ENCODE assay signal across 8 cellular contexts in the genomic region with DNA sequence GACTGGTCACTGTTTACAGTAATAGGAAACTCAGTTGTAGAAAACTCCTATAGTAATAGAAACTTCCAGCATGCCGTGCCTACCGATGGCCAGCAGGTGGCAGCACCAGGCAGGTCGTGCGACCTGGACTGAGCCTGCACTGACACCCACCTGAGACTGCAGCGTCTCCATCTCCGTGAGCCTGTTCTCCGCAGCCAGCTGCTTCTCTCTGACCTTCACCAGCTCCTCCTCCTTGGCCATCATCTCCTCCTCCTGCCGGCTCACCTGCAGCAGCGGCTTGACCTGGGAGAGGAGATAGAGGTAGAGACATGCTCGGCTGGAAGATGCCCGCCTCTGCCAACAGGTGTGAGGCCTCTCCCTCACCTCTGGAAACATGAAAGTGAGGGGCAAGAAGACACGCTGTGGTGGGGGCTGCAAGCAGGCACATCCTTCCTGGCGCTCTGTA. TPM values are rescaled to one million over a fixed set of nuclear protein-coding genes. Genes with fewer than 3 reads are reported as not detected.
DNase-seq lines count a peak whose midpoint lies in the region; ATAC-seq, FAIRE-seq and TF ChIP-seq lines count a peak whose summit lies in the region.

No MANE protein-coding gene starts in this region.

- H3K9ac ChIP-seq in NT2/D1 (ENCODE audit: insufficient read length, low read depth) (no peak overlapping the region), endothelial cell of umbilical vein (replicated peaks; ENCODE audit: extremely low read depth, insufficient read depth, low read length) (no peak overlapping the region)

- POLR2A ChIA-PET in CD8-positive, alpha-beta T cell (lab: Charles Lee) = interaction anchor here (0.9 to 2.8 kb wide), 7 partner anchors 15 to 165 kb away, joined by 3 to 11 read pairs (median 4); no protein-coding TSS in a partner anchor
- POLR2A ChIA-PET in endothelial cell of umbilical vein (lab: Charles Lee) = no interaction called here

- H2AFZ ChIP-seq in endothelial cell of umbilical vein (ENCODE audit: low read depth, low read length) = no peak overlapping the region

- CTCF ChIA-PET in CD8-positive, alpha-beta T cell (lab: Charles Lee) = interaction anchor here (0.6 to 11.2 kb wide), 57 partner anchors 8 to 223 kb away, joined by 3 to 227 read pairs (median 5); partner anchors contain the start of gene APOL2
- CTCF ChIA-PET in endothelial cell of umbilical vein (lab: Charles Lee) = interaction anchor here (0.9 to 5.6 kb wide), 18 partner anchors 9 to 210 kb away, joined by 3 to 68 read pairs (median 4); partner anchors contain the start of gene TXN2

- intact Hi-C loops in CD8-positive, alpha-beta T cell (cut with DNase I, micrococcal nuclease) = loop anchor here (1.0 to 2.0 kb wide), 5 partner anchors 31 to 185 kb away; no protein-coding TSS in a partner anchor
- intact Hi-C loops in endothelial cell of umbilical vein (cut with micrococcal nuclease) (loop anchor here (1.0 kb wide), 2 partner anchors 87 to 169 kb away; no protein-coding TSS in a partner anchor), mucosa of descending colon (cut with DNase I, micrococcal nuclease) (loop anchor here (5.0 to 10.0 kb wide), 2 partner anchors 171 to 173 kb away; no protein-coding TSS in a partner anchor)

- H3K9me1 ChIP-seq in endothelial cell of umbilical vein (replicated peaks; ENCODE audit: control insufficient read depth, extremely low read depth, insufficient read depth, low read length) = no peaks in the 10 kb centered on the region

- H3K4me2 ChIP-seq in endothelial cell of umbilical vein (ENCODE audit: insufficient read depth, low read length) = no peak overlapping the region

- no TSS peak for BruUV-seq in endothelial cell of umbilical vein (replicated peaks; lab: Mats Ljungman, UMichigan)

- TF ChIP-seq CTCF in CD8-positive, alpha-beta T cell (IDR thresholded peaks at IDR 0.05) = peak; percentile 89
- TF ChIP-seq CTCF in endothelial cell of umbilical vein (IDR thresholded peaks at IDR 0.05; ENCODE audit: extremely low read depth in 1 of 2, insufficient read depth in 1 of 2, low read depth in 1 of 2, low read length in 2 of 2) (peak; percentile 88), mucosa of descending colon (IDR thresholded peaks at IDR 0.05) (peak; percentile 77)

- peak overlapping the region; percentile 82 for H3K27ac Mint-ChIP-seq in CD8-positive, alpha-beta T cell

- peak; percentile 94 for ATAC-seq in CD8-positive, alpha-beta T cell
- ATAC-seq in HG02798 (IDR thresholded peaks at IDR 0.05; ENCODE audit: poor library complexity, unreplicated experiment) (peak; percentile 56), mucosa of descending colon (peak; percentile 80)

- H3K79me2 ChIP-seq in endothelial cell of umbilical vein (ENCODE audit: control insufficient read depth, insufficient read depth, low read length) = peaks cover 77% of the 10 kb centered on the region

- peaks cover 94% of the 10 kb centered on the region for H3K36me3 Mint-ChIP-seq in CD8-positive, alpha-beta T cell

- H3K4me3 ChIP-seq in CD8-positive, alpha-beta T cell (ENCODE audit: low read depth, low read length) = no peak overlapping the region
- H3K4me3 ChIP-seq in NT2/D1 (ENCODE audit: insufficient read length, low read depth) (no peak overlapping the region), endothelial cell of umbilical vein (replicated peaks in 1 of 3; ENCODE audit: insufficient read depth in 1 of 3, low read depth in 1 of 3, low read length in 3 of 3) (no peak overlapping the region), mucosa of descending colon (no peak overlapping the region)

- no peaks in the 10 kb centered on the region for H3K9me3 ChIP-seq in CD8-positive, alpha-beta T cell (ENCODE audit: low read length)
- no peaks in the 10 kb centered on the region for H3K9me3 ChIP-seq in NT2/D1 (ENCODE audit: insufficient read depth, low read length)
- H3K9me3 ChIP-seq in endothelial cell of umbilical vein (replicated peaks; ENCODE audit: control insufficient read depth, insufficient read depth, low read length) = no peaks in the 10 kb centered on the region
- no peaks in the 10 kb centered on the region for H3K9me3 ChIP-seq in mucosa of descending colon

- peak; percentile 77 for FAIRE-seq in endothelial cell of umbilical vein (lab: Jason Lieb, UNC)

- H3K27me3 ChIP-seq in CD8-positive, alpha-beta T cell (ENCODE audit: insufficient read depth, low read length) = no peaks in the 10 kb centered on the region
- H3K27me3 ChIP-seq in NT2/D1 (ENCODE audit: insufficient read depth, insufficient read length) (no peaks in the 10 kb centered on the region), endothelial cell of umbilical vein (ENCODE audit: control insufficient read depth in 2 of 2, insufficient read depth in 2 of 2, low read length in 2 of 2) (no peaks in the 10 kb centered on the region)

- H3K4me1 Mint-ChIP-seq in CD8-positive, alpha-beta T cell (ENCODE audit: low read depth) = peaks cover 9% of the 10 kb centered on the region

- peak; percentile 67 to 92 (median 82) for DNase-seq in CD8-positive, alpha-beta T cell
- peak; percentile 32 for DNase-seq in NT2/D1 (ENCODE audit: low read depth, low spot score)
- DNase-seq in activated CD8-positive, alpha-beta memory T cell treated with anti-CD3 and anti-CD28 coated beads, Interleukin-2, amount 50 U/mL, for 4 hours = peak; percentile 84
- peak; percentile 60 for DNase-seq in endothelial cell of umbilical vein (ENCODE audit: low read depth, low spot score)
- DNase-seq in mucosa of descending colon = peak; percentile 79 to 86 (median 86)
- peak; percentile 90 for DNase-seq in stimulated activated CD8-positive, alpha-beta memory T cell treated with anti-CD3 and anti-CD28 coated beads, Interleukin-4, amount 100 ng/mL, for 48 hours
- DNase-seq in NCI-H226 = no peak

- H4K20me1 ChIP-seq in endothelial cell of umbilical vein (replicated peaks; ENCODE audit: control insufficient read depth, extremely low read depth, insufficient read depth, low read length) = no peaks in the 10 kb centered on the region

- H3K27ac ChIP-seq in CD8-positive, alpha-beta T cell (ENCODE audit: low read depth, low read length) = no peak overlapping the region
- no peak overlapping the region for H3K27ac ChIP-seq in endothelial cell of umbilical vein (ENCODE audit: insufficient read depth, low read depth, low read length)

- H3K4me1 ChIP-seq in CD8-positive, alpha-beta T cell (ENCODE audit: insufficient read depth, low read length) = peaks cover 6% of the 10 kb centered on the region
- H3K4me1 ChIP-seq in NT2/D1 (ENCODE audit: insufficient read depth, insufficient read length) (no peaks in the 10 kb centered on the region), endothelial cell of umbilical vein (ENCODE audit: control insufficient read depth, extremely low read depth, insufficient read depth, low read length) (peaks cover 10% of the 10 kb centered on the region), mucosa of descending colon (ENCODE audit: low read depth) (no peaks in the 10 kb centered on the region)

- dilution Hi-C loops in endothelial cell of umbilical vein (cut with MboI; ENCODE audit: extremely low pct_ligation_motif_present, low sequenced_read_pairs) = no loop called here

- H3K4me3 Mint-ChIP-seq in CD8-positive, alpha-beta T cell = no peak overlapping the region

- H3K27me3 Mint-ChIP-seq in CD8-positive, alpha-beta T cell (ENCODE audit: low read depth) = no peaks in the 10 kb centered on the region

- no peaks in the 10 kb centered on the region for H3K9me3 Mint-ChIP-seq in CD8-positive, alpha-beta T cell

- H3K36me3 ChIP-seq in CD8-positive, alpha-beta T cell (ENCODE audit: insufficient read depth, low read length) = peaks cover 90% of the 10 kb centered on the region
- H3K36me3 ChIP-seq in NT2/D1 (ENCODE audit: insufficient read depth, insufficient read length, low read length) (peaks cover 97% of the 10 kb centered on the region), endothelial cell of umbilical vein (ENCODE audit: control insufficient read depth in 2 of 2, extremely low read depth in 1 of 2, insufficient read depth in 2 of 2, low read length in 2 of 2) (peaks cover 88 to 93% of the 10 kb centered on the region in 2 experiments), mucosa of descending colon (ENCODE audit: low read depth) (peaks cover 71% of the 10 kb centered on the region)

- TF ChIP-seq POLR2A in endothelial cell of umbilical vein (IDR thresholded peaks at IDR 0.05; ENCODE audit: low read depth, low read length) = no peak

TF ChIP-seq in endothelial cell of umbilical vein, 7 proteins besides CTCF, POLR2A, EP300 and RAD21:
- TF ChIP-seq POLR2AphosphoS5 (IDR thresholded peaks at IDR 0.05; ENCODE audit: insufficient read depth, low read depth, low read length) (peak; percentile 38), EZH2 (IDR thresholded peaks at IDR 0.05; ENCODE audit: borderline replicate concordance, low read depth, low read length, severe bottlenecking) (no peak)

RNA-seq across cellular contexts. Expression of gene APOL1, which starts 48.5 kb away (rescaled TPM):
- total RNA-seq in CD8-positive, alpha-beta T cell = 1 to 10 TPM; 5.0 to 5.3 TPM
- 9.3 and 14.1 TPM in 2 replicates for total RNA-seq in endothelial cell of umbilical vein
- 6.8 and 8.2 TPM in 2 replicates for polyA plus RNA-seq in endothelial cell of umbilical vein
- polyA plus RNA-seq in endothelial cell of umbilical vein (2011; cell fraction: cytosol; rRNA removed) = 9.1 and 9.8 TPM in 2 replicates
- polyA plus RNA-seq in endothelial cell of umbilical vein (2011; cell fraction: nucleus; rRNA removed) = 7.6 and 9.2 TPM in 2 replicates
- 9.8 and 11.8 TPM in 2 replicates for polyA plus RNA-seq in endothelial cell of umbilical vein (2012)
- 13.5 and 14.4 TPM in 2 replicates for polyA minus RNA-seq in endothelial cell of umbilical vein
- polyA minus RNA-seq in endothelial cell of umbilical vein (2011; cell fraction: cytosol; rRNA and poly(A)+ RNA removed) = 1.2 TPM
- 1.9 and 3.5 TPM in 2 replicates for polyA minus RNA-seq in endothelial cell of umbilical vein (2011; cell fraction: nucleus; rRNA and poly(A)+ RNA removed)
- 10 to 100 TPM; 26.0 to 85.7 (median 68.5) TPM for total RNA-seq in mucosa of descending colon
